Comparison of ENCODE assay signal across 11 cellular contexts in genomic region chr1:245085508-245086095, GRCh38.
DNase-seq lines count a peak whose midpoint lies in the region; ATAC-seq, FAIRE-seq and TF ChIP-seq lines count a peak whose summit lies in the region.
"Had no signal": no experiment of that assay in that cellular context is flagged by ENCODE, and none has a peak within 500 bp of the region (broad histone marks: within the 10 kb centered on the region; RNA-seq: fewer than 3 reads in every experiment).

No MANE protein-coding gene starts in this region.

- no peaks in the 10 kb centered on the region for H3K4me1 Mint-ChIP-seq in stimulated activated naive CD8-positive, alpha-beta T cell treated with anti-CD3 and anti-CD28 coated beads, Interleukin-15, amount 100 ng/mL, for 72 hours
- H3K4me1 Mint-ChIP-seq: CD4-positive, alpha-beta memory T cell; nephron had no signal

- H3K27me3 Mint-ChIP-seq in stimulated activated naive CD8-positive, alpha-beta T cell treated with anti-CD3 and anti-CD28 coated beads, Interleukin-15, amount 100 ng/mL, for 72 hours: no peaks in the 10 kb centered on the region
- H3K27me3 Mint-ChIP-seq: CD4-positive, alpha-beta memory T cell had no signal

- intact Hi-C loops in left colon (cut with DNase I, micrococcal nuclease): no loop called here

- ATAC-seq in stimulated activated naive CD8-positive, alpha-beta T cell treated with anti-CD3 and anti-CD28 coated beads, Interleukin-15, Interleukin-2, amounts not matched to agents 100 U/mL and 50 U/mL, for 24 hours: peak; percentile 88
- ATAC-seq in stimulated activated naive CD8-positive, alpha-beta T cell treated with anti-CD3 and anti-CD28 coated beads, Interleukin-15, amount 100 ng/mL, for 72 hours: no peak
- no peak for ATAC-seq in left colon

- no peak overlapping the region for H3K4me3 Mint-ChIP-seq in stimulated activated naive CD8-positive, alpha-beta T cell treated with anti-CD3 and anti-CD28 coated beads, Interleukin-15, amount 100 ng/mL, for 72 hours
- H3K4me3 Mint-ChIP-seq: CD4-positive, alpha-beta memory T cell; nephron had no signal

- FAIRE-seq in urothelium cell line (lab: Jason Lieb, UNC): no peak

- peak; percentile 38 for TF ChIP-seq CTCF in epithelial cell of esophagus (IDR thresholded peaks at IDR 0.05; ENCODE audit: insufficient read depth, low read depth, low read length, missing control alignments)

- H3K4me3 ChIP-seq in epithelial cell of esophagus (ENCODE audit: low read length): no peak overlapping the region

- H3K27ac Mint-ChIP-seq in stimulated activated naive CD8-positive, alpha-beta T cell treated with anti-CD3 and anti-CD28 coated beads, Interleukin-15, amount 100 ng/mL, for 72 hours: no peak overlapping the region
- H3K27ac Mint-ChIP-seq: CD4-positive, alpha-beta memory T cell; nephron had no signal

- DNase-seq in stimulated activated naive CD8-positive, alpha-beta T cell treated with anti-CD3 and anti-CD28 coated beads, Interleukin-15, Interleukin-2, amounts not matched to agents 100 U/mL and 50 U/mL, for 24 hours: no peak
- no peak for DNase-seq in stimulated activated naive CD8-positive, alpha-beta T cell treated with anti-CD3 and anti-CD28 coated beads, Interleukin-15, amount 100 ng/mL, for 72 hours
- DNase-seq in HS-27A (ENCODE audit: low read depth): peak; percentile 43
- DNase-seq in epithelial cell of esophagus (ENCODE audit: low read depth): peak; percentile 96
- DNase-seq in urothelium cell line (ENCODE audit: low spot score): peak; percentile 78
- DNase-seq in DMS53 (lab: John Stamatoyannopoulos, UW): no peak
- no peak for DNase-seq in left colon
- no peak for DNase-seq in DMS79 treated with DMSO at 0.1 percent for 48 hours (lab: John Stamatoyannopoulos, UW)
- DNase-seq: CD4-positive, alpha-beta memory T cell; NCI-H1048 had no signal

- no peaks in the 10 kb centered on the region for H3K9me3 Mint-ChIP-seq in stimulated activated naive CD8-positive, alpha-beta T cell treated with anti-CD3 and anti-CD28 coated beads, Interleukin-15, amount 100 ng/mL, for 72 hours
- H3K9me3 Mint-ChIP-seq: CD4-positive, alpha-beta memory T cell; nephron had no signal

Comparison
In these comparisons a context has a peak if more than half of its experiments do, and no peak if none do; other contexts are left out.
1. DNase-seq: peak in HS-27A (single experiment), epithelial cell of esophagus (single experiment) and urothelium cell line (single experiment); none in stimulated activated naive CD8-positive, alpha-beta T cell treated with anti-CD3 and anti-CD28 coated beads, Interleukin-15, Interleukin-2, amounts not matched to agents 100 U/mL and 50 U/mL, for 24 hours (single experiment), stimulated activated naive CD8-positive, alpha-beta T cell treated with anti-CD3 and anti-CD28 coated beads, Interleukin-15, amount 100 ng/mL, for 72 hours (0 of 2), DMS53 (single experiment), left colon (0 of 2) and DMS79 treated with DMSO at 0.1 percent for 48 hours (single experiment).